Comparison of ENCODE assay signal across 8 cellular contexts in genomic region chr17:35088647-35088910, GRCh38. TPM values are rescaled to one million over a fixed set of nuclear protein-coding genes. Genes with fewer than 3 reads are reported as not detected.
DNase-seq lines count a peak whose midpoint lies in the region; ATAC-seq and TF ChIP-seq lines count a peak whose summit lies in the region.

No MANE protein-coding gene starts in this region.

- H3K27me3 ChIP-seq in heart right ventricle: no peaks in the 10 kb centered on the region
- H3K27me3 ChIP-seq in SU-DHL-6 (ENCODE audit: low read length): no peaks in the 10 kb centered on the region

- ATAC-seq in heart right ventricle: no peak
- no peak for ATAC-seq in left cardiac atrium
- no peak for ATAC-seq in sciatic nerve

- peak overlapping the region; percentile 76 to 99 (median 92) for H3K4me3 ChIP-seq in heart right ventricle
- H3K4me3 ChIP-seq in SU-DHL-6 (ENCODE audit: insufficient read depth, low read length, poor library complexity, severe bottlenecking): peak overlapping the region; percentile 81
- peak overlapping the region; percentile 83 for H3K4me3 ChIP-seq in fibroblast of villous mesenchyme (ENCODE audit: low read depth, low read length)
- peak overlapping the region; percentile 93 for H3K4me3 ChIP-seq in retinal pigment epithelial cell (ENCODE audit: low read length)

- 0% methylated on average over 13 of the region's 13 CpGs for WGBS in heart right ventricle, 2 donors

- no peak for DNase-seq in heart right ventricle
- DNase-seq in left cardiac atrium: no peak
- DNase-seq in fibroblast of villous mesenchyme (ENCODE audit: low read depth): no peak
- no peak for DNase-seq in retinal pigment epithelial cell (ENCODE audit: low read depth)
- no peak for DNase-seq in sciatic nerve (ENCODE audit: low spot score)
- DNase-seq in NOMO-1 treated with DMSO at 0.1 percent for 48 hours (lab: John Stamatoyannopoulos, UW; ENCODE audit: unreplicated experiment): no peak
- no peak for DNase-seq in T1000 (lab: John Stamatoyannopoulos, UW)

- peak overlapping the region; percentile 75 for H3K4me2 ChIP-seq in SU-DHL-6 (ENCODE audit: low read depth, low read length, poor library complexity, severe bottlenecking)

- H2AFZ ChIP-seq in SU-DHL-6 (ENCODE audit: low read depth, low read length, severe bottlenecking): peak overlapping the region; percentile 83

- H3F3A ChIP-seq in SU-DHL-6 (ENCODE audit: insufficient read depth): 0 out of 2 replicates have a peak, but pooled peaks cover 6% of the 10 kb centered on the region

- TF ChIP-seq CTCF in heart right ventricle (IDR thresholded peaks at IDR 0.05) (no peak), SU-DHL-6 (IDR thresholded peaks at IDR 0.05; ENCODE audit: insufficient read depth, low read length, poor library complexity, severe bottlenecking) (no peak), fibroblast of villous mesenchyme (IDR thresholded peaks at IDR 0.05; ENCODE audit: insufficient read depth, low read depth, low read length) (no peak), retinal pigment epithelial cell (conservative IDR thresholded peaks at IDR 0.05; ENCODE audit: low read depth, low read length) (no peak)

- H3K27ac ChIP-seq in heart right ventricle: peak overlapping the region; percentile 33 to 95 (median 86)
- no peak overlapping the region for H3K27ac ChIP-seq in SU-DHL-6 (ENCODE audit: low read depth, low read length)

- H3K9me2 ChIP-seq in SU-DHL-6 (replicated peaks; ENCODE audit: insufficient read depth, low read length): no peaks in the 10 kb centered on the region

- H3K36me3 ChIP-seq in heart right ventricle (no peaks in the 10 kb centered on the region), SU-DHL-6 (ENCODE audit: low read length) (no peaks in the 10 kb centered on the region)

- peak overlapping the region; percentile 85 for H3K9ac ChIP-seq in SU-DHL-6 (ENCODE audit: low read length)

- H3K4me1 ChIP-seq in heart right ventricle: peaks cover 0 to 27% (median 11%) of the 10 kb centered on the region in 9 donors

- H4K20me1 ChIP-seq in SU-DHL-6 (ENCODE audit: low read depth, low read length): no peaks in the 10 kb centered on the region

- H3K9me3 ChIP-seq in heart right ventricle (no peaks in the 10 kb centered on the region), SU-DHL-6 (ENCODE audit: insufficient read depth, low read length) (no peaks in the 10 kb centered on the region)

- intact Hi-C loops in heart right ventricle (cut with DNase I): loop anchor here in 6 of 10 donors (2.0 to 10.0 kb wide), 5 partner anchors 30 to 106 kb away; partner anchors contain the start of genes LIG3 (in 2 of the 6) and RAD51D (in 1 of the 6)
- intact Hi-C loops in left cardiac atrium (cut with DNase I): loop anchor here in 1 of 2 donors (2.0 to 5.0 kb wide), 2 partner anchors 66 to 91 kb away; no protein-coding TSS in a partner anchor
- intact Hi-C loops in sciatic nerve (cut with DNase I): no loop called here

- H3K79me2 ChIP-seq in SU-DHL-6 (ENCODE audit: insufficient read depth, low read length): no peaks in the 10 kb centered on the region

RNA-seq across cellular contexts. Expression of gene RFFL, which starts 25.1 kb away (rescaled TPM):
- total RNA-seq in heart right ventricle (10 to 100 TPM in 9 of 10 donors, 1 to 10 TPM in 1; 9.2 to 19.3 (median 13.9) TPM), left cardiac atrium (10 to 100 TPM; 14.5 to 19.0 TPM), fibroblast of villous mesenchyme (11.9 and 15.1 TPM in 2 replicates), sciatic nerve (23.3 TPM)
- polyA plus RNA-seq in heart right ventricle: 1 to 10 TPM; 2.3 to 4.6 TPM

RNA-seq across cellular contexts. Expression of gene RAD51D, which starts 31.1 kb away (rescaled TPM):
- 1 to 10 TPM; 3.2 to 9.6 (median 5.6) TPM for total RNA-seq in heart right ventricle
- 1 to 10 TPM; 3.0 to 4.3 TPM for polyA plus RNA-seq in heart right ventricle
- total RNA-seq in left cardiac atrium: 1 to 10 TPM; 4.7 to 9.2 TPM
- total RNA-seq in fibroblast of villous mesenchyme: 8.6 and 12.6 TPM in 2 replicates
- total RNA-seq in sciatic nerve: 16.9 TPM

RNA-seq across cellular contexts. Expression of gene FNDC8, which starts 32.8 kb away (rescaled TPM):
- total RNA-seq in heart right ventricle (not detected), left cardiac atrium (not detected), fibroblast of villous mesenchyme (not detected in 2 replicates), sciatic nerve (not detected)
- not detected for polyA plus RNA-seq in heart right ventricle

RNA-seq across cellular contexts. Expression of gene NLE1, which starts 53.5 kb away (rescaled TPM):
- total RNA-seq in heart right ventricle (1 to 10 TPM; 2.7 to 5.1 (median 4.2) TPM), left cardiac atrium (1 to 10 TPM; 5.5 to 6.7 TPM), fibroblast of villous mesenchyme (13.8 and 16.1 TPM in 2 replicates), sciatic nerve (13.5 TPM)
- polyA plus RNA-seq in heart right ventricle: 1 to 10 TPM; 1.8 to 7.5 TPM

RNA-seq across cellular contexts. Expression of gene UNC45B, which starts 59.0 kb away (rescaled TPM):
- total RNA-seq in heart right ventricle (100 to 1,000 TPM; 174 to 303 (median 251) TPM), left cardiac atrium (100 to 1,000 TPM; 120 to 133 TPM), fibroblast of villous mesenchyme (not detected in 2 replicates), sciatic nerve (0.04 TPM)
- 10 to 100 TPM; 27.8 to 35.0 TPM for polyA plus RNA-seq in heart right ventricle
